Comparison of ENCODE assay signal across 8 cellular contexts in genomic region chr1:68116643-68117235, GRCh38.
DNase-seq lines count a peak whose midpoint lies in the region; ATAC-seq, FAIRE-seq and TF ChIP-seq lines count a peak whose summit lies in the region.

No MANE protein-coding gene starts in this region.

- H3K23ac ChIP-seq in mesendoderm (ENCODE audit: low read length) = no peak overlapping the region

- H3K79me2 ChIP-seq in ACC112 (ENCODE audit: control insufficient read depth, insufficient read depth, low read length, unreplicated experiment) = no peaks in the 10 kb centered on the region
- no peaks in the 10 kb centered on the region for H3K79me2 ChIP-seq in mesendoderm (ENCODE audit: control insufficient read depth, insufficient read depth, low read length)

- H3K4ac ChIP-seq in mesendoderm (ENCODE audit: low read depth, low read length) = no peak overlapping the region

- no peak overlapping the region for H3K4me2 ChIP-seq in mesendoderm (ENCODE audit: low read length)

- peak overlapping the region; percentile 2 for H2AFZ ChIP-seq in ACC112 (ENCODE audit: low read length, unreplicated experiment)

- H3K27me3 ChIP-seq in ACC112 (ENCODE audit: insufficient read depth, low read length) (no peaks in the 10 kb centered on the region), mesendoderm (ENCODE audit: insufficient read depth, low read length, poor library complexity) (no peaks in the 10 kb centered on the region)

- H2BK5ac ChIP-seq in mesendoderm (ENCODE audit: low read length) = no peak overlapping the region

- H3K4me3 ChIP-seq in ACC112 (ENCODE audit: low read depth, low read length) (peak overlapping the region; percentile 62), WI38 (ENCODE audit: low read depth, low read length) (no peak overlapping the region), mesendoderm (ENCODE audit: low read length) (no peak overlapping the region)

- H3K79me1 ChIP-seq in mesendoderm (ENCODE audit: low read length) = no peaks in the 10 kb centered on the region

- H4K8ac ChIP-seq in mesendoderm (ENCODE audit: low read depth, low read length) = no peak overlapping the region

- FAIRE-seq in GM18507 (lab: Jason Lieb, UNC) = peak; percentile 70

- ATAC-seq in HG03280 (IDR thresholded peaks at IDR 0.05; ENCODE audit: unreplicated experiment) = no peak

- H4K5ac ChIP-seq in mesendoderm (ENCODE audit: low read length) = no peak overlapping the region

- H3K36me3 ChIP-seq in ACC112 (ENCODE audit: insufficient read depth, low read length) (no peaks in the 10 kb centered on the region), mesendoderm (ENCODE audit: control insufficient read depth, insufficient read depth, low read length) (peaks cover 1% of the 10 kb centered on the region)

- H2BK120ac ChIP-seq in mesendoderm (ENCODE audit: low read depth, low read length) = no peak overlapping the region

- no peak overlapping the region for H2BK15ac ChIP-seq in mesendoderm (replicated peaks; ENCODE audit: low read depth)

- H3K56ac ChIP-seq in mesendoderm (ENCODE audit: low read length) = no peak overlapping the region

- peak; percentile 54 for TF ChIP-seq CTCF in WI38 (IDR thresholded peaks at IDR 0.05; ENCODE audit: low read depth, low read length)

- no peak overlapping the region for H3K9ac ChIP-seq in mesendoderm (ENCODE audit: low read length)

- H3K27ac ChIP-seq in ACC112 (ENCODE audit: low read depth, low read length) (no peak overlapping the region), mesendoderm (ENCODE audit: low read depth, low read length) (no peak overlapping the region)

- H3K18ac ChIP-seq in mesendoderm (ENCODE audit: low read length) = no peak overlapping the region

- no peak overlapping the region for H2AK5ac ChIP-seq in mesendoderm (ENCODE audit: low read length)

- H3K4me1 ChIP-seq in ACC112 (ENCODE audit: control insufficient read depth, insufficient read depth, low read length, unreplicated experiment) = peaks cover 31% of the 10 kb centered on the region
- no peaks in the 10 kb centered on the region for H3K4me1 ChIP-seq in mesendoderm (ENCODE audit: control insufficient read depth, low read depth, low read length)

- DNase-seq in GM18507 (ENCODE audit: extremely low spot score, insufficient read length, low read depth) = no peak
- DNase-seq in NCI-H2107 treated with DMSO at 0.1 percent for 48 hours (lab: John Stamatoyannopoulos, UW; ENCODE audit: unreplicated experiment) = peak; percentile 62
- DNase-seq in effector CD8-positive, alpha-beta T cell (lab: John Stamatoyannopoulos, UW) = peak; percentile 4
- DNase-seq in mesendoderm = peak; percentile 53
- peak in 4 of 6 experiments; percentile 5 to 25 (median 16) for DNase-seq in stimulated activated naive CD4-positive, alpha-beta T cell (lab: John Stamatoyannopoulos, UW)

- 100% methylated on average over 1 of the region's 3 CpGs for WGBS in mesendoderm (ENCODE audit: extremely low coverage, insufficient coverage, low lambda C conversion rate)
